Comparison of ENCODE assay signal across 8 cellular contexts in genomic region chr6:136823128-136823660, GRCh38. TPM values are rescaled to one million over a fixed set of nuclear protein-coding genes. Genes with fewer than 3 reads are reported as not detected.
DNase-seq lines count a peak whose midpoint lies in the region; ATAC-seq and TF ChIP-seq lines count a peak whose summit lies in the region.

No MANE protein-coding gene starts in this region.

- H2BK5ac ChIP-seq in mesendoderm (ENCODE audit: low read length), result no peak overlapping the region

- H3K4me3 Mint-ChIP-seq in MCF 10A (ENCODE audit: unreplicated experiment), result peak overlapping the region; percentile 81

- no TSS peak for BruUV-seq in MCF 10A (replicated peaks; lab: Mats Ljungman, UMichigan)

- no peak overlapping the region for H2BK15ac ChIP-seq in mesendoderm (replicated peaks; ENCODE audit: low read depth)

- H3K9me3 Mint-ChIP-seq in MCF 10A (ENCODE audit: unreplicated experiment), result no peaks in the 10 kb centered on the region

- peak overlapping the region; percentile 34 for H3K4me3 ChIP-seq in mesendoderm (ENCODE audit: low read length)

- peak overlapping the region; percentile 97 for H3K56ac ChIP-seq in mesendoderm (ENCODE audit: low read length)

- H4K8ac ChIP-seq in mesendoderm (ENCODE audit: low read depth, low read length), result no peak overlapping the region

- peak overlapping the region; percentile 62 for H4K5ac ChIP-seq in mesendoderm (ENCODE audit: low read length)

- peaks cover 28% of the 10 kb centered on the region for H3K36me3 Mint-ChIP-seq in MCF 10A (ENCODE audit: insufficient read depth, unreplicated experiment)

- no peak for ATAC-seq in HG02763 (IDR thresholded peaks at IDR 0.05; ENCODE audit: unreplicated experiment)
- ATAC-seq in GM21737 (IDR thresholded peaks at IDR 0.05; ENCODE audit: unreplicated experiment), result no peak

- POLR2A ChIA-PET in MCF 10A (lab: Yijun Ruan, JAX), result interaction anchor here (0.6 to 2.1 kb wide), 10 partner anchors 12 to 1409 kb away, joined by 3 to 10 read pairs (median 4); partner anchors contain the start of gene MAP3K5

- H3K4me1 ChIP-seq in mesendoderm (ENCODE audit: control insufficient read depth, low read depth, low read length), result no peaks in the 10 kb centered on the region

- H2BK120ac ChIP-seq in mesendoderm (ENCODE audit: low read depth, low read length), result no peak overlapping the region

- no peaks in the 10 kb centered on the region for H3K79me2 ChIP-seq in mesendoderm (ENCODE audit: control insufficient read depth, insufficient read depth, low read length)

- peak; percentile 1 for DNase-seq in stimulated activated CD4-positive, alpha-beta T cell treated with anti-CD3 and anti-CD28 coated beads, Interleukin-1b, Interleukin-23, amount 100 ng/mL, for 48 hours
- DNase-seq in stimulated activated CD4-positive, alpha-beta T cell treated with anti-CD3 and anti-CD28 coated beads, Interleukin-2, amount 100 ng/mL, for 24 hours, result no peak
- DNase-seq in MCF 10A (ENCODE audit: unreplicated experiment), result no peak
- no peak for DNase-seq in mesendoderm
- DNase-seq in D341Med (ENCODE audit: low spot score), result no peak
- DNase-seq in NCI-H1930 (lab: John Stamatoyannopoulos, UW), result no peak

- H3K27me3 ChIP-seq in mesendoderm (ENCODE audit: insufficient read depth, low read length, poor library complexity), result no peaks in the 10 kb centered on the region

- peak overlapping the region; percentile 63 for H3K4ac ChIP-seq in mesendoderm (ENCODE audit: low read depth, low read length)

- peak overlapping the region; percentile 77 for H2AK5ac ChIP-seq in mesendoderm (ENCODE audit: low read length)

- peak overlapping the region; percentile 86 for H3K27ac Mint-ChIP-seq in MCF 10A (ENCODE audit: low read depth, unreplicated experiment)

- peak overlapping the region; percentile 77 for H3K9ac ChIP-seq in mesendoderm (ENCODE audit: low read length)

- H3K4me2 ChIP-seq in mesendoderm (ENCODE audit: low read length), result peak overlapping the region; percentile 78

- peak overlapping the region; percentile 34 for H3K23ac ChIP-seq in mesendoderm (ENCODE audit: low read length)

- H3K27ac ChIP-seq in mesendoderm (ENCODE audit: low read depth, low read length), result no peak overlapping the region

- no CpG with 5 or more reads among the region's 31 CpGs for WGBS in mesendoderm (ENCODE audit: extremely low coverage, insufficient coverage, low lambda C conversion rate)

- H3K18ac ChIP-seq in mesendoderm (ENCODE audit: low read length), result no peak overlapping the region

- no peaks in the 10 kb centered on the region for H3K4me1 Mint-ChIP-seq in MCF 10A (ENCODE audit: insufficient read depth, unreplicated experiment)

- intact Hi-C loops in MCF 10A (cut with micrococcal nuclease), result no loop called here

- no peaks in the 10 kb centered on the region for H3K27me3 Mint-ChIP-seq in MCF 10A (ENCODE audit: insufficient read depth, unreplicated experiment)

- no peak for TF ChIP-seq CTCF in MCF 10A (IDR thresholded peaks at IDR 0.05; ENCODE audit: unreplicated experiment)

- peaks cover 1% of the 10 kb centered on the region for H3K36me3 ChIP-seq in mesendoderm (ENCODE audit: control insufficient read depth, insufficient read depth, low read length)

- H3K79me1 ChIP-seq in mesendoderm (ENCODE audit: low read length), result peaks cover 2% of the 10 kb centered on the region

- CTCF ChIA-PET in MCF 10A (lab: Yijun Ruan, JAX), result interaction anchor here (0.6 to 2.4 kb wide), 12 partner anchors 19 to 233 kb away, joined by 3 to 10 read pairs (median 4); partner anchors contain the start of gene MAP3K5

RNA-seq across cellular contexts. Expression of gene PEX7, which starts 0.8 kb away (rescaled TPM):
- 6.0 and 8.2 TPM in 2 replicates for total RNA-seq in MCF 10A (2022)
- polyA plus RNA-seq in mesendoderm (2013, experiment 1 of 2), result 5.6 TPM
- polyA plus RNA-seq in mesendoderm (2013, experiment 2 of 2), result 5.4 TPM

RNA-seq across cellular contexts. Expression of gene MAP3K5, which starts 30.9 kb away (rescaled TPM):
- 7.6 and 8.4 TPM in 2 replicates for total RNA-seq in MCF 10A (2022)
- polyA plus RNA-seq in mesendoderm (2013, experiment 1 of 2), result 0.86 TPM
- polyA plus RNA-seq in mesendoderm (2013, experiment 2 of 2), result 0.84 TPM
